Comparison of ENCODE assay signal across 26 cellular contexts in genomic region chr13:30725331-30726085, GRCh38. TPM values are rescaled to one million over a fixed set of nuclear protein-coding genes. Genes with fewer than 3 reads are reported as not detected.
A peak's percentile ranks its signal among the peaks of the same experiment; 100 is the strongest.
DNase-seq lines count a peak whose midpoint lies in the region; ATAC-seq and TF ChIP-seq lines count a peak whose summit lies in the region.
"Had no signal": no experiment of that assay in that cellular context is flagged by ENCODE, and none has a peak within 500 bp of the region (broad histone marks: within the 10 kb centered on the region; RNA-seq: fewer than 3 reads in every experiment).

No MANE protein-coding gene starts in this region.

- no peak overlapping the region for H3K4me3 ChIP-seq in GM23248
- H3K4me3 ChIP-seq in spleen: no peak overlapping the region
- H3K4me3 ChIP-seq in H7 (ENCODE audit: insufficient read depth, low read depth, low read length): no peak overlapping the region
- H3K4me3 ChIP-seq: neural progenitor cell, SK-N-MC, testis, vagina had no signal

- in situ Hi-C loops in GM23248 (cut with MboI): no loop called here

- peaks cover 3% of the 10 kb centered on the region; the same call in 1 of the 2 replicates for H3F3A ChIP-seq in GM23248 (ENCODE audit: insufficient read depth)

- no peak overlapping the region for H3K9ac ChIP-seq in GM23248
- H3K9ac ChIP-seq: neural progenitor cell had no signal

- H2AFZ ChIP-seq in GM23248: no peak overlapping the region
- H2AFZ ChIP-seq: neural progenitor cell had no signal

- H3K9me2 ChIP-seq in GM23248 (ENCODE audit: insufficient read depth): no peaks in the 10 kb centered on the region

- TF ChIP-seq POLR2A in spleen (IDR thresholded peaks at IDR 0.05): no peak

- no peaks in the 10 kb centered on the region for H3K9me3 ChIP-seq in GM23248 (ENCODE audit: low read depth)
- H3K9me3 ChIP-seq in spleen: no peaks in the 10 kb centered on the region
- H3K9me3 ChIP-seq: testis, vagina had no signal

- no peak for TF ChIP-seq CTCF in spleen (IDR thresholded peaks at IDR 0.05 in 8 of 11, conservative IDR thresholded peaks at IDR 0.05 in 3 of 11)

- no peaks in the 10 kb centered on the region for H3K36me3 ChIP-seq in GM23248 (ENCODE audit: low read depth)
- H3K36me3 ChIP-seq in spleen: no peaks in the 10 kb centered on the region
- H3K36me3 ChIP-seq in H7 (replicated peaks; ENCODE audit: control insufficient read depth, insufficient read depth, low read length): no peaks in the 10 kb centered on the region
- H3K36me3 ChIP-seq: neural progenitor cell, vagina had no signal

- DNase-seq in GM23248: peak; percentile 25
- peak; percentile 91 for DNase-seq in NCI-H446 treated with DMSO at 0.1 percent for 48 hours (lab: John Stamatoyannopoulos, UW)
- peak; percentile 98 for DNase-seq in cerebellar cortex (ENCODE audit: low spot score)
- peak; percentile 83 for DNase-seq in left lobe of liver (ENCODE audit: low spot score)
- no peak for DNase-seq in T-helper 2 cell
- no peak for DNase-seq in spleen
- no peak for DNase-seq in H7
- DNase-seq: activated CD4-positive, alpha-beta memory T cell treated with anti-CD3 and anti-CD28 coated beads for 36 hours; activated CD4-positive, CD25-positive, alpha-beta regulatory T cell; activated naive CD8-positive, alpha-beta T cell treated with anti-CD3 and anti-CD28 coated beads, Interleukin-2, amount 50 U/mL, for 24 hours; CD4-positive, alpha-beta memory T cell; DMS153; foreskin melanocyte; KG1; MV-4-11; NCI-H1694 treated with DMSO at 0.1 percent for 48 hours; stimulated activated CD4-positive, alpha-beta T cell treated with anti-CD3 and anti-CD28 coated beads, Interleukin-1b, Interleukin-23, amount 100 ng/mL, for 48 hours; testis had no signal

- H3K27ac ChIP-seq in GM23248: no peak overlapping the region
- no peak overlapping the region for H3K27ac ChIP-seq in spleen
- H3K27ac ChIP-seq: neural progenitor cell, SK-N-MC, testis, vagina had no signal

- H3K4me1 ChIP-seq in GM23248 (ENCODE audit: insufficient read depth) (peaks cover 12% of the 10 kb centered on the region), spleen (peaks cover 0 to 28% (median 15%) of the 10 kb centered on the region in 6 donors)
- H3K4me1 ChIP-seq: neural progenitor cell, testis, vagina had no signal

- 60 to 75% methylated on average over 2 of the region's 2 CpGs for WGBS in GM23248 (ENCODE audit: low coverage in 1 of 2, low lambda C conversion rate in 2 of 2, missing lambda C conversion rate in 2 of 2), 2 experiments
- WGBS in spleen, 5 donors: 91 to 96% (median 95%) methylated on average over 2 of the region's 2 CpGs

- no peaks in the 10 kb centered on the region for H4K20me1 ChIP-seq in GM23248 (ENCODE audit: insufficient read depth)

- no peaks in the 10 kb centered on the region for H3K27me3 ChIP-seq in GM23248 (replicated peaks; ENCODE audit: insufficient read depth)
- no peaks in the 10 kb centered on the region for H3K27me3 ChIP-seq in spleen (replicated peaks in 1 of 7)
- H3K27me3 ChIP-seq in H7 (ENCODE audit: control insufficient read depth, insufficient read depth, low read length): no peaks in the 10 kb centered on the region
- H3K27me3 ChIP-seq: neural progenitor cell, testis, vagina had no signal

- intact Hi-C loops in spleen (cut with DNase I; ENCODE audit: low total_unique reads): no loop called here

- peak; percentile 95 for ATAC-seq in left lobe of liver
- ATAC-seq: activated naive CD8-positive, alpha-beta T cell treated with anti-CD3 and anti-CD28 coated beads, Interleukin-2, amount 50 U/mL, for 24 hours; stimulated activated memory B cell treated with anti-CD40 and anti-IgM and Interleukin-4, amounts not matched to agents 10 μg/mL and 1 μg/mL and 100 μg/mL, for 72 hours had no signal

- H3K79me2 ChIP-seq in GM23248 (ENCODE audit: insufficient read depth): no peaks in the 10 kb centered on the region

- H3K4me2 ChIP-seq in GM23248 (ENCODE audit: unreplicated experiment): no peak overlapping the region
- H3K4me2 ChIP-seq: neural progenitor cell had no signal

RNA-seq across cellular contexts. Expression of gene ALOX5AP, which starts 9.8 kb away (rescaled TPM):
- total RNA-seq in GM23248 (2014; rRNA removed; shearing (Covaris generic)): not detected in 2 replicates
- 0.49 and 0.58 TPM in 2 replicates for polyA plus RNA-seq in GM23248 (2016; fragmentation: Nextera tagmentation; extraction: Ambion mirVana)
- total RNA-seq in left lobe of liver: 1.5 TPM
- total RNA-seq in spleen: 100 to 1,000 TPM in 4 of 7 donors, 10 to 100 TPM in 3; 43.7 to 268 (median 106) TPM
- 10 to 100 TPM; 36.8 to 58.5 (median 44.1) TPM for polyA plus RNA-seq in spleen
- total RNA-seq in H7 (2014; rRNA removed; shearing (Covaris generic)): not detected in 2 replicates
- total RNA-seq: bronchial epithelial cell, endothelial cell of umbilical vein, lung microvascular endothelial cell, progenitor cell of endocrine pancreas had no signal

Comparison
In these comparisons a context has a peak if more than half of its experiments do, and no peak if none do; other contexts are left out.
1. DNase-seq: peak in GM23248 (single experiment), NCI-H446 treated with DMSO at 0.1 percent for 48 hours (single experiment), cerebellar cortex (single experiment) and left lobe of liver (single experiment); none in T-helper 2 cell (0 of 5), spleen (single experiment) and H7 (single experiment).
2. RNA of gene ALOX5AP, which starts 9.8 kb away (total RNA-seq): 43.7 to 268 TPM in spleen; 1.5 TPM in left lobe of liver (single experiment), not detected in GM23248 and not detected in H7; every median in the first group is over 10 times any median in the second.